11 cellular contexts compared by ENCODE assay signal in the genomic region with DNA sequence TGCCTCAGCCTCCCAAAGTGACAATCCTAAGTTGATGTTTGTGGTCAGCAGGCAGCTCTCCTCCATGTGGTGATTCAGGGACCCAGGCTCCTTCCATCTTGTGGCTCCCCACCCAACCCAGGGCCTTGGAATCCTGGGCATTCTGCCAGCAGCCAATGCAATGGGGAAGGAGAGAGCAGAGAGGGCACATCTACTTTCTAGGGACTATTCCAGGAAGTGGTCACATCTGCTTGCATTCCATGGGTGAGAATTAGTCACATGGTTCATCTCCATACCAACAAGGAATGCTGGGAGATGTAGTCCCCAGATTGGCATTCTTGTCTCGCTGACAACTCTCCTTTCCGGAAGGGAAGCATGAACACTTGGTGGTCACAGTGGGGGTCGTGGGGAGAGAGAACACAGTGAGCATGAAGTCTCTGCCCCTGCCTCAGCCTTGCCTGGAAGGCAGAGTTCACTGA. TPM values are rescaled to one million over a fixed set of nuclear protein-coding genes. Genes with fewer than 3 reads are reported as not detected.
DNase-seq lines count a peak whose midpoint lies in the region; FAIRE-seq and TF ChIP-seq lines count a peak whose summit lies in the region.
"Had no signal": no experiment of that assay in that cellular context is flagged by ENCODE, and none has a peak within 500 bp of the region (broad histone marks: within the 10 kb centered on the region; RNA-seq: fewer than 3 reads in every experiment).

No MANE protein-coding gene starts in this region.

- intact Hi-C loops in colonic mucosa (cut with DNase I) = no loop called here
- intact Hi-C loops in spleen (cut with DNase I; ENCODE audit: low total_unique reads) = no loop called here

- H3K4me3 ChIP-seq in colonic mucosa = no peak overlapping the region
- no peak overlapping the region for H3K4me3 ChIP-seq in small intestine (ENCODE audit: low read depth in 1 of 2, low read length in 2 of 2)
- H3K4me3 ChIP-seq in spleen = no peak overlapping the region
- H3K4me3 ChIP-seq: gastroesophageal sphincter had no signal

- TF ChIP-seq CTCF in colonic mucosa (IDR thresholded peaks at IDR 0.05) (no peak), spleen (IDR thresholded peaks at IDR 0.05 in 8 of 11, conservative IDR thresholded peaks at IDR 0.05 in 3 of 11) (no peak)

- H3K36me3 ChIP-seq in colonic mucosa (no peaks in the 10 kb centered on the region), small intestine (ENCODE audit: control insufficient read depth in 2 of 2, insufficient read depth in 2 of 2, low read length in 2 of 2) (no peaks in the 10 kb centered on the region), spleen (no peaks in the 10 kb centered on the region)
- H3K36me3 ChIP-seq: gastroesophageal sphincter had no signal

- no peak for FAIRE-seq in small intestine (lab: Jason Lieb, UNC)

- H3K9ac ChIP-seq in colonic mucosa (ENCODE audit: low read depth in 2 of 2, low read length in 2 of 2) = no peak overlapping the region

- peak; percentile 1 for DNase-seq in SKM-1 treated with dmso at 0.1 percent for 144 hours (lab: John Stamatoyannopoulos, UW; ENCODE audit: unreplicated experiment)
- DNase-seq in SKM-1 (lab: John Stamatoyannopoulos, UW; ENCODE audit: unreplicated experiment) = no peak
- peak; percentile 66 for DNase-seq in NCI-H2227 (lab: John Stamatoyannopoulos, UW; ENCODE audit: unreplicated experiment)
- DNase-seq in colonic mucosa = peak; percentile 21
- DNase-seq in small intestine = peak; percentile 5
- DNase-seq in NCI-H446 treated with DMSO at 0.1 percent for 48 hours (lab: John Stamatoyannopoulos, UW) = no peak
- no peak for DNase-seq in GM03348 (ENCODE audit: low spot score)
- DNase-seq in spleen = no peak
- DNase-seq: C1 segment of cervical spinal cord, NCI-H345 had no signal

- H3K27ac ChIP-seq in colonic mucosa (no peak overlapping the region), small intestine (ENCODE audit: low read depth in 1 of 2, low read length in 1 of 2) (no peak overlapping the region), spleen (no peak overlapping the region)
- H3K27ac ChIP-seq: gastroesophageal sphincter had no signal

- no peaks in the 10 kb centered on the region for H3K4me1 ChIP-seq in colonic mucosa
- H3K4me1 ChIP-seq in small intestine (ENCODE audit: control insufficient read depth in 2 of 2, insufficient read depth in 1 of 2, low read depth in 1 of 2, low read length in 1 of 2) = no peaks in the 10 kb centered on the region
- no peaks in the 10 kb centered on the region for H3K4me1 ChIP-seq in spleen
- H3K4me1 ChIP-seq: gastroesophageal sphincter had no signal

- H3K27me3 ChIP-seq in colonic mucosa (no peaks in the 10 kb centered on the region), small intestine (ENCODE audit: control insufficient read depth in 2 of 2, insufficient read depth in 2 of 2, low read length in 2 of 2) (peaks cover 0 to 2% of the 10 kb centered on the region in 2 donors), spleen (replicated peaks in 1 of 7) (peaks cover 0 to 32% (median 0%) of the 10 kb centered on the region in 7 donors)

- no peaks in the 10 kb centered on the region for H3K9me3 ChIP-seq in colonic mucosa
- peaks cover 2% of the 10 kb centered on the region for H3K9me3 ChIP-seq in small intestine (ENCODE audit: control insufficient read depth, low read depth)
- peaks cover 0 to 14% (median 9%) of the 10 kb centered on the region in 8 donors for H3K9me3 ChIP-seq in spleen

- 37 to 54% (median 47%) methylated on average over 3 of the region's 3 CpGs for whole genome bisulfite sequencing in small intestine, 3 donors
- WGBS in spleen, 5 donors = 34 to 47% (median 43%) methylated on average over 3 of the region's 3 CpGs

- TF ChIP-seq POLR2A in spleen (IDR thresholded peaks at IDR 0.05) = no peak

RNA-seq across cellular contexts. Expression of a gene that starts 9.9 kb away (rescaled TPM):
- under 1 TPM; 0.64 to 0.67 TPM for total RNA-seq in colonic mucosa
- polyA plus RNA-seq in small intestine = 1 to 10 TPM in 2 of 3 donors, not detected in 1; 1.6 to 2.8 TPM
- 1 to 10 TPM in 2 of 7 donors, under 1 TPM in 4, not detected in 1; 0.23 to 1.2 (median 0.76) TPM for total RNA-seq in spleen
- polyA plus RNA-seq in spleen = 1 to 10 TPM in 1 of 3 donors, under 1 TPM in 2; 0.93 to 1.6 (median 0.96) TPM

Comparison
In these comparisons a context has a peak if more than half of its experiments do, and no peak if none do; other contexts are left out.
1. DNase-seq: peak in SKM-1 treated with dmso at 0.1 percent for 144 hours (single experiment), NCI-H2227 (single experiment), colonic mucosa (single experiment) and small intestine (single experiment); none in SKM-1 (single experiment), NCI-H446 treated with DMSO at 0.1 percent for 48 hours (single experiment), GM03348 (single experiment) and spleen (single experiment).